In the genomic region with DNA sequence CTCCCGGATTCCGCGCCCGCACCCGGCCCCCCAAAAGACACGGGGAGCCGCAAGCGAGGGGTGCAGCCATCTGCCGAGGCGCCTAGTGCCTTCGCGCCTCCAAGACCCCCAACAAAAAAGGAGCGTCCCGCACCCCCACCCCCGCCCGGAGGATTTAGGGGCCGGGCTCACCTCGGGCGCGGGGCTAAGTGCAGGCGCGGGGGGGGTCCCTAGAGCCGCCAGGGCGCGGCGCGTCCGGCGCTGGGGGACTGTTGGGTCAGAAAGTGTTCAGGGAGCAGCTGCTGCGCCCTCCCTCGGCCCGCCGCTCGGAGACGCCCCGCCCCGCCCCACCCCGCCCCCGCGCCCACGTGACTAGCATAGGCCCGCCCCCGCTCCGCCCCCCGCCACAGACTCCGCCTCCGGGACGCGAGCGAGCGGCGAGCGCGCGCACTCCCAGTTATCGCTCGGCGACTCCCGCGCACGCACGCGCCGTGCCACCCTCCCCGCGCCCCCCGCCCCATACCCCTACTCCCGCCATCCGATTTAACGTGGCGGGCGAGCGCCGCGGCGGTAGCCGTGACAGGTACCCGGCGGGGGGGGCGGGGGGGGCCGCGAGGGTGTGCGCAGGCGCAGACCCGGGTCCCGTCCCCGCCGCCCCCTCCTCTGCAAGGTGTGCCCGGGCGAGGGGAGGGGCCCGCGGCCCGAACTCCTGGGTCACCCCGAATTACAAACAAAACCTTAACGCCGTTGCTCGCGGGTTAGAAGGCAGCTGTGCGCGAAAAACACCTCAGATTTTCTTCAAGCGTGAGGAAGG, we compare ENCODE assay signal across 8 cellular contexts. TPM values are rescaled to one million over a fixed set of nuclear protein-coding genes. Genes with fewer than 3 reads are reported as not detected.
A peak's percentile ranks its signal among the peaks of the same experiment; 100 is the strongest.
DNase-seq lines count a peak whose midpoint lies in the region; ATAC-seq and TF ChIP-seq lines count a peak whose summit lies in the region.

No MANE protein-coding gene starts in this region.

- H3K4me3 Mint-ChIP-seq in neural crest cell = peak overlapping the region; percentile 88
- H3K4me3 Mint-ChIP-seq in stimulated activated naive CD8-positive, alpha-beta T cell treated with anti-CD3 and anti-CD28 coated beads, Interleukin-15, amount 100 ng/mL, for 72 hours = peak overlapping the region; percentile 84 to 86

- peak overlapping the region; percentile 90 for H3K4me3 ChIP-seq in HUES6 (ENCODE audit: low read depth, low read length)
- H3K4me3 ChIP-seq in fibroblast of villous mesenchyme (ENCODE audit: low read depth, low read length) = peak overlapping the region; percentile 72

- H3K4me1 ChIP-seq in HUES6 (ENCODE audit: control insufficient read depth, insufficient read depth, low read length) = peaks cover 32% of the 10 kb centered on the region

- no peak for TF ChIP-seq CTCF in fibroblast of villous mesenchyme (IDR thresholded peaks at IDR 0.05; ENCODE audit: insufficient read depth, low read depth, low read length)
- no peak for TF ChIP-seq CTCF in neural crest cell (conservative IDR thresholded peaks at IDR 0.05)

- H3K9ac ChIP-seq in HUES6 (ENCODE audit: low read length) = peak overlapping the region; percentile 84

- no peaks in the 10 kb centered on the region for H3K36me3 ChIP-seq in HUES6 (ENCODE audit: control insufficient read depth, insufficient read depth, low read length)

- ATAC-seq in stimulated activated naive CD8-positive, alpha-beta T cell treated with anti-CD3 and anti-CD28 coated beads, Interleukin-15, amount 100 ng/mL, for 72 hours = peak; percentile 85

- no peaks in the 10 kb centered on the region for H3K9me3 Mint-ChIP-seq in neural crest cell
- no peaks in the 10 kb centered on the region for H3K9me3 Mint-ChIP-seq in stimulated activated naive CD8-positive, alpha-beta T cell treated with anti-CD3 and anti-CD28 coated beads, Interleukin-15, amount 100 ng/mL, for 72 hours

- peak; percentile 36 to 42 for DNase-seq in AML-193 (lab: John Stamatoyannopoulos, UW)
- DNase-seq in GM19238 (ENCODE audit: insufficient read length, low spot score) = peak; percentile 64
- DNase-seq in RPMI7951 (ENCODE audit: low read depth) = peak; percentile 69
- DNase-seq in activated T-helper 9 cell treated with anti-CD3 and anti-CD28 coated beads, Interleukin-2, amount 50 U/mL, for 16 hours (ENCODE audit: low read depth) = peak; percentile 74
- DNase-seq in fibroblast of villous mesenchyme (ENCODE audit: low read depth) = peak; percentile 80
- peak; percentile 84 for DNase-seq in neural crest cell (ENCODE audit: low read depth, low spot score)
- peak; percentile 82 to 83 for DNase-seq in stimulated activated naive CD8-positive, alpha-beta T cell treated with anti-CD3 and anti-CD28 coated beads, Interleukin-15, amount 100 ng/mL, for 72 hours

- no peaks in the 10 kb centered on the region for H3K36me3 Mint-ChIP-seq in neural crest cell (ENCODE audit: low read depth)

- peaks cover 58% of the 10 kb centered on the region for H3K4me1 Mint-ChIP-seq in neural crest cell
- peaks cover 40% of the 10 kb centered on the region for H3K4me1 Mint-ChIP-seq in stimulated activated naive CD8-positive, alpha-beta T cell treated with anti-CD3 and anti-CD28 coated beads, Interleukin-15, amount 100 ng/mL, for 72 hours

- H3K27ac ChIP-seq in HUES6 (ENCODE audit: low read depth, low read length) = peak overlapping the region; percentile 62; the same call in 1 of the 2 replicates

- H3K9me3 ChIP-seq in HUES6 (ENCODE audit: control insufficient read depth, insufficient read depth, low read depth, low read length) = no peaks in the 10 kb centered on the region

- H3K27ac Mint-ChIP-seq in neural crest cell (ENCODE audit: unreplicated experiment) = peak overlapping the region; percentile 57
- H3K27ac Mint-ChIP-seq in stimulated activated naive CD8-positive, alpha-beta T cell treated with anti-CD3 and anti-CD28 coated beads, Interleukin-15, amount 100 ng/mL, for 72 hours = no peak overlapping the region

- no peaks in the 10 kb centered on the region for H3K27me3 ChIP-seq in HUES6 (ENCODE audit: control insufficient read depth, insufficient read depth, low read length)

- peaks cover 11% of the 10 kb centered on the region for H3K27me3 Mint-ChIP-seq in neural crest cell (ENCODE audit: low read depth)
- peaks cover 20% of the 10 kb centered on the region for H3K27me3 Mint-ChIP-seq in stimulated activated naive CD8-positive, alpha-beta T cell treated with anti-CD3 and anti-CD28 coated beads, Interleukin-15, amount 100 ng/mL, for 72 hours

RNA-seq across cellular contexts. Expression of a gene that starts 56.2 kb away (rescaled TPM):
- total RNA-seq in RPMI7951 (2014; rRNA removed; shearing (Covaris generic)) = under 0.01 TPM in 1 of 2 replicates, not detected in the other
- total RNA-seq in fibroblast of villous mesenchyme (not detected in 2 replicates), neural crest cell (4.0 and 4.4 TPM in 2 replicates)

Comparison
In these comparisons a context has a peak if more than half of its experiments do, and no peak if none do; other contexts are left out.
1. Peak in every context shown above with its lines: DNase-seq, ATAC-seq, H3K4me3 ChIP-seq and H3K27ac ChIP-seq.